8 cellular contexts compared by ENCODE assay signal in genomic region chrX:373641-374471, GRCh38. TPM values are rescaled to one million over a fixed set of nuclear protein-coding genes. Genes with fewer than 3 reads are reported as not detected.
DNase-seq lines count a peak whose midpoint lies in the region; ATAC-seq and TF ChIP-seq lines count a peak whose summit lies in the region.

No MANE protein-coding gene starts in this region.

- H2AK5ac ChIP-seq in mesendoderm (ENCODE audit: low read length): no peak overlapping the region

- H4K5ac ChIP-seq in mesendoderm (ENCODE audit: low read length): no peak overlapping the region

- no peaks in the 10 kb centered on the region for H3K36me3 ChIP-seq in OCI-LY3 (replicated peaks; ENCODE audit: low read depth, low read length)
- no peaks in the 10 kb centered on the region for H3K36me3 ChIP-seq in colonic mucosa
- H3K36me3 ChIP-seq in mesendoderm (ENCODE audit: control insufficient read depth, insufficient read depth, low read length): no peaks in the 10 kb centered on the region
- no peaks in the 10 kb centered on the region for H3K36me3 ChIP-seq in thyroid gland

- ATAC-seq in HG03097 (IDR thresholded peaks at IDR 0.05; ENCODE audit: low FRiP score, unreplicated experiment): no peak

- DNase-seq in AG08396 (ENCODE audit: low spot score): peak; percentile 58
- DNase-seq in colonic mucosa: no peak
- peak; percentile 59 for DNase-seq in mesendoderm
- peak; percentile 43 to 44 for DNase-seq in thyroid gland
- DNase-seq in DMS79 (lab: John Stamatoyannopoulos, UW): no peak
- no peak for DNase-seq in NCI-H128 (lab: John Stamatoyannopoulos, UW; ENCODE audit: unreplicated experiment)

- H4K8ac ChIP-seq in mesendoderm (ENCODE audit: low read depth, low read length): no peak overlapping the region

- no peak for TF ChIP-seq POLR2A in thyroid gland (IDR thresholded peaks at IDR 0.05)

- H3K79me2 ChIP-seq in OCI-LY3 (ENCODE audit: low read length) (peaks cover 14% of the 10 kb centered on the region), mesendoderm (ENCODE audit: control insufficient read depth, insufficient read depth, low read length) (peaks cover 6% of the 10 kb centered on the region)

- no peak overlapping the region for H2BK15ac ChIP-seq in mesendoderm (replicated peaks; ENCODE audit: low read depth)

- H3K4me3 ChIP-seq in OCI-LY3 (ENCODE audit: low read length) (peak overlapping the region; percentile 63), colonic mucosa (peak overlapping the region; percentile 15), mesendoderm (ENCODE audit: low read length) (peak overlapping the region; percentile 53), thyroid gland (replicated peaks in 1 of 3) (no peak overlapping the region)

- no peak overlapping the region for H2AFZ ChIP-seq in OCI-LY3 (ENCODE audit: low read depth, low read length)

- no peak overlapping the region for H2BK120ac ChIP-seq in mesendoderm (ENCODE audit: low read depth, low read length)

- no peak overlapping the region for H3K23ac ChIP-seq in mesendoderm (ENCODE audit: low read length)

- H3K27me3 ChIP-seq in OCI-LY3 (ENCODE audit: low read depth, low read length): no peaks in the 10 kb centered on the region
- peaks cover 31% of the 10 kb centered on the region for H3K27me3 ChIP-seq in colonic mucosa
- peaks cover 7% of the 10 kb centered on the region for H3K27me3 ChIP-seq in mesendoderm (ENCODE audit: insufficient read depth, low read length, poor library complexity)
- peaks cover 5% of the 10 kb centered on the region for H3K27me3 ChIP-seq in thyroid gland

- H3K9me3 ChIP-seq in OCI-LY3 (ENCODE audit: insufficient read depth, low read length) (no peaks in the 10 kb centered on the region), colonic mucosa (no peaks in the 10 kb centered on the region), thyroid gland (no peaks in the 10 kb centered on the region)

- H3K4me2 ChIP-seq in OCI-LY3 (ENCODE audit: low read length) (peak overlapping the region; percentile 53), mesendoderm (ENCODE audit: low read length) (peak overlapping the region; percentile 87)

- H3K79me1 ChIP-seq in mesendoderm (ENCODE audit: low read length): peaks cover 5% of the 10 kb centered on the region

- H3K56ac ChIP-seq in mesendoderm (ENCODE audit: low read length): peak overlapping the region; percentile 90

- H3K9ac ChIP-seq in OCI-LY3 (ENCODE audit: low read length): 0 out of 2 replicates have a peak overlapping the region, but pooled peaks have one; percentile 19
- no peak overlapping the region for H3K9ac ChIP-seq in colonic mucosa (ENCODE audit: low read depth in 2 of 2, low read length in 2 of 2)
- peak overlapping the region; percentile 72 for H3K9ac ChIP-seq in mesendoderm (ENCODE audit: low read length)

- H3K4me1 ChIP-seq in OCI-LY3 (ENCODE audit: low read length) (no peaks in the 10 kb centered on the region), colonic mucosa (no peaks in the 10 kb centered on the region), mesendoderm (ENCODE audit: control insufficient read depth, low read depth, low read length) (no peaks in the 10 kb centered on the region), thyroid gland (peaks cover 0 to 17% of the 10 kb centered on the region in 2 donors)

- TF ChIP-seq CTCF in OCI-LY3 (IDR thresholded peaks at IDR 0.05; ENCODE audit: low read depth, low read length): no peak
- TF ChIP-seq CTCF in colonic mucosa (IDR thresholded peaks at IDR 0.05): no peak
- TF ChIP-seq CTCF in thyroid gland (IDR thresholded peaks at IDR 0.05): no peak

- peaks cover 4% of the 10 kb centered on the region; the same call in 1 of the 2 replicates for H4K20me1 ChIP-seq in OCI-LY3 (ENCODE audit: insufficient read depth, low read length)

- intact Hi-C loops in colonic mucosa (cut with DNase I): no loop called here
- intact Hi-C loops in thyroid gland (cut with DNase I): no loop called here

- no peak overlapping the region for H2BK5ac ChIP-seq in mesendoderm (ENCODE audit: low read length)

- WGBS in mesendoderm (ENCODE audit: extremely low coverage, insufficient coverage, low lambda C conversion rate): no CpG with 5 or more reads among the region's 93 CpGs
- WGBS in thyroid gland, 2 donors: 0% methylated on average over 25 to 32 of the region's 93 CpGs

- no peak overlapping the region for H3K18ac ChIP-seq in mesendoderm (ENCODE audit: low read length)

- H3K4ac ChIP-seq in mesendoderm (ENCODE audit: low read depth, low read length): no peak overlapping the region

- H3K27ac ChIP-seq in OCI-LY3 (ENCODE audit: low read length) (no peak overlapping the region), colonic mucosa (no peak overlapping the region), mesendoderm (ENCODE audit: low read depth, low read length) (no peak overlapping the region), thyroid gland (no peak overlapping the region)

RNA-seq across cellular contexts. Expression of gene PPP2R3B, which starts 12.9 kb away (rescaled TPM):
- 10 to 100 TPM in 1 of 2 donors, 1 to 10 TPM in 1; 8.7 to 22.9 TPM for total RNA-seq in colonic mucosa
- polyA plus RNA-seq in mesendoderm (2013, experiment 1 of 2): 26.4 TPM
- 27.4 TPM for polyA plus RNA-seq in mesendoderm (2013, experiment 2 of 2)
- 10 to 100 TPM in 3 of 4 donors, 1 to 10 TPM in 1; 9.7 to 15.2 (median 12.3) TPM for total RNA-seq in thyroid gland

RNA-seq across cellular contexts. Expression of gene GTPBP6, which starts 55.3 kb away (rescaled TPM):
- 10 to 100 TPM; 44.4 to 81.1 TPM for total RNA-seq in colonic mucosa
- 38.4 TPM for polyA plus RNA-seq in mesendoderm (2013, experiment 1 of 2)
- 38.5 TPM for polyA plus RNA-seq in mesendoderm (2013, experiment 2 of 2)
- 10 to 100 TPM; 39.9 to 54.9 (median 47.9) TPM for total RNA-seq in thyroid gland

Comparison
In these comparisons a context has a peak if more than half of its experiments do, and no peak if none do; other contexts are left out.
1. DNase-seq: peak in AG08396 (single experiment), mesendoderm (single experiment) and thyroid gland (2 of 2); none in colonic mucosa (single experiment), DMS79 (single experiment) and NCI-H128 (single experiment).
2. H3K4me3 ChIP-seq: peak in OCI-LY3 (single experiment), colonic mucosa (single experiment) and mesendoderm (single experiment); none in thyroid gland (0 of 3).
3. H3K9ac ChIP-seq: peak in OCI-LY3 (single experiment) and mesendoderm (single experiment); none in colonic mucosa (0 of 2).